9 cellular contexts compared by ENCODE assay signal in genomic region chr4:185471235-185472062, GRCh38. TPM values are rescaled to one million over a fixed set of nuclear protein-coding genes. Genes with fewer than 3 reads are reported as not detected.
DNase-seq lines count a peak whose midpoint lies in the region; ATAC-seq and TF ChIP-seq lines count a peak whose summit lies in the region.
"Had no signal": no experiment of that assay in that cellular context is flagged by ENCODE, and none has a peak within 500 bp of the region (broad histone marks: within the 10 kb centered on the region; RNA-seq: fewer than 3 reads in every experiment).

Gene CCDC110, minus strand, starts transcription at chr4:185471733. Its CDS starts 50 bp downstream, at chr4:185471683.

- TF ChIP-seq POLR2A in lower leg skin (IDR thresholded peaks at IDR 0.05), result no peak

- ATAC-seq in GM19023 (IDR thresholded peaks at IDR 0.05; ENCODE audit: unreplicated experiment), result peak; percentile 92
- peak; percentile 91 for ATAC-seq in HG03196 (IDR thresholded peaks at IDR 0.05; ENCODE audit: unreplicated experiment)

- H3K4me3 ChIP-seq in lower leg skin (ENCODE audit: low read depth, poor library complexity, severe bottlenecking), result peak within 1 kb of the TSS; percentile 64

- DNase-seq in AG20443 (ENCODE audit: low spot score), result peak; percentile 100
- DNase-seq in NCI-H460 (ENCODE audit: extremely low read depth, low read depth), result peak; percentile 89
- peak; percentile 82 to 84 for DNase-seq in activated CD4-positive, alpha-beta T cell treated with anti-CD3 and anti-CD28 coated beads, Interleukin-2, amount 50 U/mL, for 24 hours (ENCODE audit: low read depth in 1 of 2, low spot score in 1 of 2)
- DNase-seq in dermis blood vessel endothelial cell, result peak; percentile 99
- DNase-seq in lower leg skin (ENCODE audit: low spot score in 2 of 2), result peak; percentile 87 to 99
- DNase-seq in stimulated activated CD4-positive, alpha-beta T cell treated with anti-CD3 and anti-CD28 coated beads, Interleukin-4, amount 100 ng/mL, for 24 hours, result peak; percentile 94

- no peak for TF ChIP-seq CTCF in lower leg skin (IDR thresholded peaks at IDR 0.05)

- 1% methylated on average over 16 to 53 of the region's 92 CpGs for WGBS in lower leg skin, 2 donors

- intact Hi-C loops in lower leg skin (cut with DNase I; ENCODE audit: low total_unique reads), result loop anchor here (10.0 kb wide), 1 partner anchor 133 kb away; no protein-coding TSS in a partner anchor

RNA-seq across cellular contexts. Expression of gene CCDC110, which starts in this region (rescaled TPM):
- total RNA-seq in NCI-H460 (2014; rRNA removed; shearing (Covaris generic)), result 0.12 TPM in 1 of 2 replicates, not detected in the other
- polyA plus RNA-seq in NCI-H460 (2014; cell fraction: nucleus; rRNA removed), result 2.4 TPM in 1 of 2 replicates, not detected in the other
- total RNA-seq in dermis blood vessel endothelial cell (0.42 and 0.68 TPM in 2 replicates), lower leg skin (under 1 TPM in 3 of 4 donors, not detected in 1; 0.08 to 0.75 (median 0.61) TPM)
- total RNA-seq: activated CD8-positive, alpha-beta memory T cell treated with anti-CD3 and anti-CD28 coated beads for 36 hours had no signal

Comparison
In these comparisons a context has a peak if more than half of its experiments do, and no peak if none do; other contexts are left out.
1. Peak in every context shown above with its lines: DNase-seq, ATAC-seq and H3K4me3 ChIP-seq.
2. Peak in DNase-seq in dermis blood vessel endothelial cell; RNA of the gene not detected or under 1 TPM.
3. Peak in DNase-seq and H3K4me3 ChIP-seq in lower leg skin; RNA of the gene not detected or under 1 TPM.